8 cellular contexts compared by ENCODE assay signal in genomic region chr16:66650707-66651473, GRCh38. TPM values are rescaled to one million over a fixed set of nuclear protein-coding genes. Genes with fewer than 3 reads are reported as not detected.
DNase-seq lines count a peak whose midpoint lies in the region; ATAC-seq, FAIRE-seq and TF ChIP-seq lines count a peak whose summit lies in the region.

No MANE protein-coding gene starts in this region.

- FAIRE-seq in HepG2 (lab: Jason Lieb, UNC) = peak; percentile 90

- H3K36me3 Mint-ChIP-seq in dendritic cell treated with granulocyte-macrophage colony-stimulating factor and Interleukin-4, amounts not matched to agents 40 ng/mL and 50 ng/mL, for 4 days (ENCODE audit: low read depth) = no peaks in the 10 kb centered on the region

- H3K4me3 ChIP-seq in AG09309 (ENCODE audit: control insufficient read depth, low read depth, low read length) (no peak overlapping the region), HepG2 (replicated peaks in 1 of 3; ENCODE audit: insufficient read depth in 1 of 3, low read depth in 2 of 3, low read length in 3 of 3) (no peak overlapping the region)

- H3K27me3 ChIP-seq in HepG2 (ENCODE audit: control insufficient read depth in 1 of 2, insufficient read depth in 2 of 2, low read length in 2 of 2) = no peaks in the 10 kb centered on the region

- CTCF ChIA-PET in HepG2 (lab: Yijun Ruan, JAX; ENCODE audit: low intra/inter-chr PET ratio, low total read pairs) = interaction anchor here (1.0 to 2.0 kb wide), 3 partner anchors 43 to 90 kb away, joined by 3 to 12 read pairs (median 3); no protein-coding TSS in a partner anchor

- WGBS in HepG2 (ENCODE audit: low lambda C conversion rate) = 28% methylated on average over 16 of the region's 18 CpGs

- H3K27me3 Mint-ChIP-seq in dendritic cell treated with granulocyte-macrophage colony-stimulating factor and Interleukin-4, amounts not matched to agents 40 ng/mL and 50 ng/mL, for 4 days = no peaks in the 10 kb centered on the region

- H3K9me3 ChIP-seq in HepG2 (ENCODE audit: low read length) = no peaks in the 10 kb centered on the region

- peak overlapping the region; percentile 59 for H3K4me3 Mint-ChIP-seq in dendritic cell treated with granulocyte-macrophage colony-stimulating factor and Interleukin-4, amounts not matched to agents 40 ng/mL and 50 ng/mL, for 4 days

- intact Hi-C loops in dendritic cell treated with granulocyte-macrophage colony-stimulating factor and Interleukin-4, amounts not matched to agents 40 ng/mL and 50 ng/mL, for 4 days (cut with micrococcal nuclease) = no loop called here
- intact Hi-C loops in HepG2 (cut with micrococcal nuclease; ENCODE audit: unreplicated experiment) = loop anchor here (1.0 to 5.0 kb wide), 2 partner anchors 36 to 43 kb away; no protein-coding TSS in a partner anchor

- no peak overlapping the region for H3K27ac Mint-ChIP-seq in dendritic cell treated with granulocyte-macrophage colony-stimulating factor and Interleukin-4, amounts not matched to agents 40 ng/mL and 50 ng/mL, for 4 days

- H2AFZ ChIP-seq in HepG2 (ENCODE audit: low read length) = no peak overlapping the region

- TF ChIP-seq POLR2A in HepG2 (IDR thresholded peaks at IDR 0.05; ENCODE audit: insufficient read depth in 1 of 2, low read depth in 2 of 2, low read length in 2 of 2) = no peak

- no peak for DNase-seq in AG09309 (ENCODE audit: low read depth)
- peak; percentile 45 to 83 for DNase-seq in NCI-H526 (lab: John Stamatoyannopoulos, UW)
- peak; percentile 78 for DNase-seq in activated CD4-positive, alpha-beta T cell treated with anti-CD3 and anti-CD28 coated beads, Interleukin-2, amount 50 U/mL, for 1 hour
- peak; percentile 79 for DNase-seq in HepG2 (ENCODE audit: low spot score)
- DNase-seq in stimulated activated CD4-positive, alpha-beta T cell treated with anti-CD3 and anti-CD28 coated beads, Interleukin-4, amount 100 ng/mL, for 4 hours = peak; percentile 67 to 70

- no peaks in the 10 kb centered on the region for H3K79me2 ChIP-seq in HepG2 (ENCODE audit: insufficient read depth, low read length)

- H4K20me1 ChIP-seq in HepG2 (ENCODE audit: insufficient read depth, low read length) = no peaks in the 10 kb centered on the region

- in situ Hi-C loops in HepG2 (cut with HindIII; ENCODE audit: extremely low pct_ligation_motif_present, low pct_unique_long_range_greater_than_20kb) = no loop called here

- TF ChIP-seq EP300 in HepG2 (IDR thresholded peaks at IDR 0.05; ENCODE audit: low read depth in 2 of 2, low read length in 2 of 2) (no peak), HepG2 (CRISPR knock-in tag; IDR thresholded peaks at IDR 0.05; ENCODE audit: borderline replicate concordance) (no peak)

- peaks cover 42% of the 10 kb centered on the region for H3K4me1 Mint-ChIP-seq in dendritic cell treated with granulocyte-macrophage colony-stimulating factor and Interleukin-4, amounts not matched to agents 40 ng/mL and 50 ng/mL, for 4 days (ENCODE audit: low read depth)

- H3K4me1 ChIP-seq in HepG2 (ENCODE audit: insufficient read depth, low read length) = peaks cover 11% of the 10 kb centered on the region

- no peak overlapping the region for H3K27ac ChIP-seq in HepG2 (ENCODE audit: extremely low read length, insufficient read depth, low read length)

- peak overlapping the region; percentile 48 for H3K4me2 ChIP-seq in HepG2 (ENCODE audit: low read depth, low read length)

- no peaks in the 10 kb centered on the region for H3K36me3 ChIP-seq in HepG2 (replicated peaks in 1 of 2; ENCODE audit: control insufficient read depth in 1 of 2, insufficient read depth in 2 of 2, low read length in 2 of 2)

- no TSS peak for BruUV-seq in HepG2 (replicated peaks; lab: Mats Ljungman, UMichigan)

- peak; percentile 58 for TF ChIP-seq RAD21 in HepG2 (CRISPR knock-in tag; IDR thresholded peaks at IDR 0.05)

- POLR2A ChIA-PET in HepG2 (lab: Yijun Ruan, JAX) = interaction anchor here (0.9 to 1.0 kb wide), 3 partner anchors 10 to 98 kb away, joined by 3 to 4 read pairs (median 4); partner anchors contain the start of gene CKLF

- TF ChIP-seq CTCF in AG09309 (IDR thresholded peaks at IDR 0.05; ENCODE audit: control insufficient read depth, insufficient read depth, low read depth, low read length, missing control alignments) (peak; percentile 94), HepG2 (CRISPR knock-in tag; IDR thresholded peaks at IDR 0.05) (peak; percentile 90)

- ATAC-seq in GM19035 (IDR thresholded peaks at IDR 0.05; ENCODE audit: unreplicated experiment) = peak; percentile 85
- peak; percentile 96 for ATAC-seq in HG03442 (IDR thresholded peaks at IDR 0.05; ENCODE audit: unreplicated experiment)
- peak; percentile 98 for ATAC-seq in HepG2

- no peaks in the 10 kb centered on the region for H3K9me3 Mint-ChIP-seq in dendritic cell treated with granulocyte-macrophage colony-stimulating factor and Interleukin-4, amounts not matched to agents 40 ng/mL and 50 ng/mL, for 4 days

- H3K9ac ChIP-seq in HepG2 (ENCODE audit: insufficient read depth, low read depth, low read length) = no peak overlapping the region

TF ChIP-seq in HepG2, 621 proteins besides CTCF, POLR2A, EP300 and RAD21 (continues in another document):
- TF ChIP-seq GATA4 (IDR thresholded peaks at IDR 0.05; ENCODE audit: borderline replicate concordance, low read depth) = no peak
- 0 out of 2 replicates have a peak, but pooled peaks have one; percentile 33 for TF ChIP-seq GFI1 (CRISPR knock-in tag; IDR thresholded peaks at IDR 0.05; ENCODE audit: borderline replicate concordance)
- peak; percentile 50; the same call in 1 of the 2 replicates for TF ChIP-seq SMC3 (IDR thresholded peaks at IDR 0.05; ENCODE audit: low read length)
- TF ChIP-seq ZMYM2 (CRISPR knock-in tag; IDR thresholded peaks at IDR 0.05) = no peak
- TF ChIP-seq HNF1B (CRISPR knock-in tag; IDR thresholded peaks at IDR 0.05) = peak; percentile 38; the same call in 1 of the 2 replicates
- no peak for TF ChIP-seq WIZ (CRISPR knock-in tag; IDR thresholded peaks at IDR 0.05)

RNA-seq across cellular contexts. Expression of gene CMTM4, which starts 45.7 kb away (rescaled TPM):
- 32.0 and 44.1 TPM in 2 replicates for total RNA-seq in HepG2 (2016; rRNA removed; fragmentation: Illumina TruSeq; extraction: Trizol)
- total RNA-seq in HepG2 (2016; cell fraction: cytosol; rRNA removed; fragmentation: Illumina TruSeq; extraction: Trizol; ENCODE audit: low read depth) = 10.6 and 12.8 TPM in 2 replicates
- total RNA-seq in HepG2 (2016; cell fraction: insoluble cytoplasmic fraction; rRNA removed; fragmentation: Illumina TruSeq; extraction: Trizol) = 32.2 and 42.2 TPM in 2 replicates
- total RNA-seq in HepG2 (2016; cell fraction: membrane; rRNA removed; fragmentation: Illumina TruSeq; extraction: Trizol) = 27.4 and 28.5 TPM in 2 replicates
- 32.4 and 32.8 TPM in 2 replicates for total RNA-seq in HepG2 (2016; cell fraction: nucleus; rRNA removed; fragmentation: Illumina TruSeq; extraction: Trizol)
- polyA plus RNA-seq in HepG2 (2011; rRNA removed) = 36.3 and 41.3 TPM in 2 replicates
- 38.1 and 43.4 TPM in 2 replicates for polyA plus RNA-seq in HepG2 (2011; cell fraction: cytosol; rRNA removed)
- polyA plus RNA-seq in HepG2 (2011; cell fraction: nucleus; rRNA removed) = 45.0 and 48.2 TPM in 2 replicates
- polyA plus RNA-seq in HepG2 (2012) = 30.6 and 31.6 TPM in 2 replicates
- polyA plus RNA-seq in HepG2 (2016; cell fraction: cytosol; fragmentation: Illumina TruSeq; extraction: Trizol; ENCODE audit: low read depth) = 3.9 and 4.5 TPM in 2 replicates
- polyA plus RNA-seq in HepG2 (2016; cell fraction: insoluble cytoplasmic fraction; fragmentation: Illumina TruSeq; extraction: Trizol; ENCODE audit: low read depth) = 29.5 and 30.3 TPM in 2 replicates
- 10.0 and 11.3 TPM in 2 replicates for polyA plus RNA-seq in HepG2 (2016; cell fraction: membrane; fragmentation: Illumina TruSeq; extraction: Trizol; ENCODE audit: low read depth)
- polyA plus RNA-seq in HepG2 (2016; cell fraction: nucleus; fragmentation: Illumina TruSeq; extraction: Trizol; ENCODE audit: insufficient read depth, low read depth) = 32.1 and 32.5 TPM in 2 replicates
- polyA minus RNA-seq in HepG2 (2011; rRNA and poly(A)+ RNA removed; ENCODE audit: low replicate concordance) = 61.0 and 116 TPM in 2 replicates
- 47.2 and 48.9 TPM in 2 replicates for polyA minus RNA-seq in HepG2 (2011; cell fraction: cytosol; rRNA and poly(A)+ RNA removed)
- 31.5 and 35.9 TPM in 2 replicates for polyA minus RNA-seq in HepG2 (2011; cell fraction: nucleus; rRNA and poly(A)+ RNA removed)

RNA-seq across cellular contexts. Expression of gene CMTM3, which starts 46.4 kb away (rescaled TPM):
- 20.6 and 29.2 TPM in 2 replicates for total RNA-seq in HepG2 (2016; rRNA removed; fragmentation: Illumina TruSeq; extraction: Trizol)
- total RNA-seq in HepG2 (2016; cell fraction: cytosol; rRNA removed; fragmentation: Illumina TruSeq; extraction: Trizol; ENCODE audit: low read depth) = 14.7 and 15.6 TPM in 2 replicates
- 18.9 and 30.0 TPM in 2 replicates for total RNA-seq in HepG2 (2016; cell fraction: insoluble cytoplasmic fraction; rRNA removed; fragmentation: Illumina TruSeq; extraction: Trizol)
- total RNA-seq in HepG2 (2016; cell fraction: membrane; rRNA removed; fragmentation: Illumina TruSeq; extraction: Trizol) = 39.9 and 42.8 TPM in 2 replicates
- total RNA-seq in HepG2 (2016; cell fraction: nucleus; rRNA removed; fragmentation: Illumina TruSeq; extraction: Trizol) = 19.8 and 22.0 TPM in 2 replicates
- polyA plus RNA-seq in HepG2 (2011; rRNA removed) = 48.7 and 62.0 TPM in 2 replicates
- 53.5 and 62.3 TPM in 2 replicates for polyA plus RNA-seq in HepG2 (2011; cell fraction: cytosol; rRNA removed)
- polyA plus RNA-seq in HepG2 (2011; cell fraction: nucleus; rRNA removed) = 50.7 and 56.5 TPM in 2 replicates
- polyA plus RNA-seq in HepG2 (2012) = 36.1 and 48.8 TPM in 2 replicates
- 21.8 and 24.0 TPM in 2 replicates for polyA plus RNA-seq in HepG2 (2016; cell fraction: cytosol; fragmentation: Illumina TruSeq; extraction: Trizol; ENCODE audit: low read depth)
- 31.5 and 37.2 TPM in 2 replicates for polyA plus RNA-seq in HepG2 (2016; cell fraction: insoluble cytoplasmic fraction; fragmentation: Illumina TruSeq; extraction: Trizol; ENCODE audit: low read depth)
- polyA plus RNA-seq in HepG2 (2016; cell fraction: membrane; fragmentation: Illumina TruSeq; extraction: Trizol; ENCODE audit: low read depth) = 48.5 and 52.0 TPM in 2 replicates
- 51.6 and 59.3 TPM in 2 replicates for polyA plus RNA-seq in HepG2 (2016; cell fraction: nucleus; fragmentation: Illumina TruSeq; extraction: Trizol; ENCODE audit: insufficient read depth, low read depth)
- 1.7 and 102 TPM in 2 replicates for polyA minus RNA-seq in HepG2 (2011; rRNA and poly(A)+ RNA removed; ENCODE audit: low replicate concordance)
- 14.7 and 19.2 TPM in 2 replicates for polyA minus RNA-seq in HepG2 (2011; cell fraction: cytosol; rRNA and poly(A)+ RNA removed)
- 16.0 and 25.4 TPM in 2 replicates for polyA minus RNA-seq in HepG2 (2011; cell fraction: nucleus; rRNA and poly(A)+ RNA removed)
